12 cellular contexts compared by ENCODE assay signal in the genomic region with DNA sequence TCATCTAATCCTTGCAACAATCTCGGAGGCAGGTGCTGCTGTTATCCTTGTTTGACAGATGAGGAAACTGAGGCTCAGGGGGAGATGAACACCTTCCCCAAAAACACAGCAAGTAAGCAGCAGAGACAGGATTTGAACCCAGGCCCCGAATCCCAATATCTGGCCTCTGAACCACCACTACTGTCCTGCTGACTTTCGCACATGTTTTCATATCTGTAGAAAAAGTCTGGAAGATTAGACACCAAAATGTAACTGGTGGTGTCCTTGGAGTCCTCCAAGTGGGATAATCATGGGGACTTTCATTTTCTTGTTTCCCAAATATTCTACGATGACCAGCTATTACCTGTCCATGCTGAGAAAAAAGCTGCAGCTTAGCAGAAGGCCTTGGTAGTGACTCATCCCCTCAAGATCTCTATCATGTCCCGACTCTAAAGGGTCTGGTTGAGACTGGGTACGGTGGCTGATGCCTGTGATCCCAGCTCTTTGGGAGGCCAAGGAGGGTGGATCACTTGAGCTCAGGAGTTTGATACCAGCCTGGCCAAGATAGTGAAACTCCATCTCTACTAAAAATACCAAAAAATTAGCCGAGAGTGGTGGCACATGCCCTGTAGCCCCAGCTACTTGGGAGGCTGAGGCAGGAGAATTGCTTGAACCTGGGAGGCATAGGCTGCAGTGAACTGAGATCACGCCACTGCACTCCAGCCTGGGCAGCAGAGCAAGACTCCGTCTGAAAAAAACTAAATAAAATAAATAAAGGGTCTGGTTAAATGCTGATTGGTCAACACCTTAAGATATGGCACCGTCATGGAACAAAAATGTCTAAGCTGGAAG. TPM values are rescaled to one million over a fixed set of nuclear protein-coding genes. Genes with fewer than 3 reads are reported as not detected.
DNase-seq lines count a peak whose midpoint lies in the region; ATAC-seq and TF ChIP-seq lines count a peak whose summit lies in the region.
"Had no signal": no experiment of that assay in that cellular context is flagged by ENCODE, and none has a peak within 500 bp of the region (broad histone marks: within the 10 kb centered on the region; RNA-seq: fewer than 3 reads in every experiment).

No MANE protein-coding gene starts in this region.

- H3K36me3 Mint-ChIP-seq in stimulated activated effector memory CD8-positive, alpha-beta T cell treated with anti-CD3 and anti-CD28 coated beads, Interleukin-12 subunit alpha, Interleukin-12 subunit beta, amount 100 ng/mL, for 72 hours: peaks cover 18% of the 10 kb centered on the region

- peak overlapping the region; percentile 67 for H3K27ac Mint-ChIP-seq in stimulated activated effector memory CD8-positive, alpha-beta T cell treated with anti-CD3 and anti-CD28 coated beads, Interleukin-12 subunit alpha, Interleukin-12 subunit beta, amount 100 ng/mL, for 72 hours
- H3K27ac Mint-ChIP-seq: progenitor cell of endocrine pancreas had no signal

- peaks cover 3% of the 10 kb centered on the region for H3K9me3 Mint-ChIP-seq in stimulated activated effector memory CD8-positive, alpha-beta T cell treated with anti-CD3 and anti-CD28 coated beads, Interleukin-12 subunit alpha, Interleukin-12 subunit beta, amount 100 ng/mL, for 72 hours

- DNase-seq in glomerular visceral epithelial cell (ENCODE audit: extremely low spot score) (peak; percentile 53), mucosa of gallbladder (ENCODE audit: low spot score) (no peak), NCI-H2107 treated with DMSO at 0.1 percent for 48 hours (lab: John Stamatoyannopoulos, UW; ENCODE audit: unreplicated experiment) (no peak)
- DNase-seq in stimulated activated effector memory CD8-positive, alpha-beta T cell treated with anti-CD3 and anti-CD28 coated beads, Interleukin-12 subunit alpha, Interleukin-12 subunit beta, amount 100 ng/mL, for 72 hours (ENCODE audit: low spot score in 2 of 2): no peak
- DNase-seq: foreskin melanocyte; NCI-H1105 treated with DMSO at 0.1 percent for 48 hours; stimulated activated naive CD4-positive, alpha-beta T cell had no signal

- peaks cover 23% of the 10 kb centered on the region for H3K4me1 Mint-ChIP-seq in stimulated activated effector memory CD8-positive, alpha-beta T cell treated with anti-CD3 and anti-CD28 coated beads, Interleukin-12 subunit alpha, Interleukin-12 subunit beta, amount 100 ng/mL, for 72 hours

- H3K4me3 Mint-ChIP-seq in stimulated activated effector memory CD8-positive, alpha-beta T cell treated with anti-CD3 and anti-CD28 coated beads, Interleukin-12 subunit alpha, Interleukin-12 subunit beta, amount 100 ng/mL, for 72 hours: no peak overlapping the region

- peak; percentile 25 for ATAC-seq in GM21619 (IDR thresholded peaks at IDR 0.05; ENCODE audit: unreplicated experiment)
- peak; percentile 75 for ATAC-seq in SK-N-SH treated with all-trans-retinoic acid at 6 μM for 48 hours
- no peak for ATAC-seq in stimulated activated effector memory CD8-positive, alpha-beta T cell treated with anti-CD3 and anti-CD28 coated beads, Interleukin-12 subunit alpha, Interleukin-12 subunit beta, amount 100 ng/mL, for 72 hours
- ATAC-seq in GM18873 (IDR thresholded peaks at IDR 0.05; ENCODE audit: low FRiP score, unreplicated experiment): no peak
- ATAC-seq in HG03571 (IDR thresholded peaks at IDR 0.05; ENCODE audit: unreplicated experiment): no peak

TF ChIP-seq in SK-N-SH treated with all-trans-retinoic acid at 6 μM for 48 hours, 23 proteins besides CTCF, POLR2A, EP300 and RAD21:
- peak; percentile 97 for TF ChIP-seq ZFP3 (CRISPR knock-in tag; IDR thresholded peaks at IDR 0.05)
- TF ChIP-seq, protein P1, sequence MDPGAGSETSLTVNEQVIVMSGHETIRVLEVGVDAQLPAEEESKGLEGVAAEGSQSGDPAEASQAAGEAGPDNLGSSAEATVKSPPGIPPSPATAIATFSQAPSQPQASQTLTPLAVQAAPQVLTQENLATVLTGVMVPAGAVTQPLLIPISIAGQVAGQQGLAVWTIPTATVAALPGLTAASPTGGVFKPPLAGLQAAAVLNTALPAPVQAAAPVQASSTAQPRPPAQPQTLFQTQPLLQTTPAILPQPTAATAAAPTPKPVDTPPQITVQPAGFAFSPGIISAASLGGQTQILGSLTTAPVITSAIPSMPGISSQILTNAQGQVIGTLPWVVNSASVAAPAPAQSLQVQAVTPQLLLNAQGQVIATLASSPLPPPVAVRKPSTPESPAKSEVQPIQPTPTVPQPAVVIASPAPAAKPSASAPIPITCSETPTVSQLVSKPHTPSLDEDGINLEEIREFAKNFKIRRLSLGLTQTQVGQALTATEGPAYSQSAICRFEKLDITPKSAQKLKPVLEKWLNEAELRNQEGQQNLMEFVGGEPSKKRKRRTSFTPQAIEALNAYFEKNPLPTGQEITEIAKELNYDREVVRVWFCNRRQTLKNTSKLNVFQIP (CRISPR knock-in tag; IDR thresholded peaks at IDR 0.05; ENCODE audit: borderline replicate concordance, low read depth): no peak
TF ChIP-seq in SK-N-SH treated with all-trans-retinoic acid at 6 μM for 48 hours: peak in this region for 1.

RNA-seq across cellular contexts. Expression of gene IRAK2, which starts 8.6 kb away (rescaled TPM):
- 2.7 TPM for total RNA-seq in mucosa of gallbladder

RNA-seq across cellular contexts. Expression of gene VHL, which starts 31.7 kb away (rescaled TPM):
- total RNA-seq in mucosa of gallbladder: 47.2 TPM

RNA-seq across cellular contexts. Expression of gene BRK1, which starts 57.8 kb away (rescaled TPM):
- 126 TPM for total RNA-seq in mucosa of gallbladder

Comparison
In these comparisons a context has a peak if more than half of its experiments do, and no peak if none do; other contexts are left out.
1. ATAC-seq: peak in GM21619 (single experiment) and SK-N-SH treated with all-trans-retinoic acid at 6 μM for 48 hours (single experiment); none in stimulated activated effector memory CD8-positive, alpha-beta T cell treated with anti-CD3 and anti-CD28 coated beads, Interleukin-12 subunit alpha, Interleukin-12 subunit beta, amount 100 ng/mL, for 72 hours (single experiment), GM18873 (single experiment) and HG03571 (single experiment).